8 cellular contexts compared by ENCODE assay signal in genomic region chr12:1629338-1630080, GRCh38. TPM values are rescaled to one million over a fixed set of nuclear protein-coding genes. Genes with fewer than 3 reads are reported as not detected.
A peak's percentile ranks its signal among the peaks of the same experiment; 100 is the strongest.
DNase-seq lines count a peak whose midpoint lies in the region; ATAC-seq and TF ChIP-seq lines count a peak whose summit lies in the region.

No MANE protein-coding gene starts in this region.

- peaks cover 18% of the 10 kb centered on the region for H3K4me1 ChIP-seq in CD4-positive, alpha-beta memory T cell (ENCODE audit: insufficient read depth, low read length)
- peaks cover 0 to 48% (median 9%) of the 10 kb centered on the region in 4 donors for H3K4me1 ChIP-seq in right lobe of liver

- POLR2A ChIA-PET in CD4-positive, alpha-beta memory T cell (lab: Charles Lee; ENCODE audit: partially characterized antibody), result no interaction called here

- H3K9me3 Mint-ChIP-seq in CD4-positive, alpha-beta memory T cell, result no peaks in the 10 kb centered on the region

- H3K4me1 Mint-ChIP-seq in CD4-positive, alpha-beta memory T cell, result peaks cover 9 to 24% (median 14%) of the 10 kb centered on the region in 4 donors

- H3K27me3 ChIP-seq in CD4-positive, alpha-beta memory T cell (ENCODE audit: insufficient read depth, low read length), result peaks cover 27% of the 10 kb centered on the region
- H3K27me3 ChIP-seq in brain microvascular endothelial cell (replicated peaks) (no peaks in the 10 kb centered on the region), right lobe of liver (no peaks in the 10 kb centered on the region)

- H3K27ac Mint-ChIP-seq in CD4-positive, alpha-beta memory T cell, result no peak overlapping the region

- ATAC-seq in right lobe of liver (peak; percentile 42 to 51 (median 48)), GM21825 (IDR thresholded peaks at IDR 0.05; ENCODE audit: unreplicated experiment) (no peak), GM21786 (IDR thresholded peaks at IDR 0.05; ENCODE audit: unreplicated experiment) (no peak)

- in situ Hi-C loops in brain microvascular endothelial cell (cut with HindIII; ENCODE audit: low pct_ligation_motif_present, low sequenced_read_pairs), result no loop called here

- no peak for TF ChIP-seq POLR2A in right lobe of liver (IDR thresholded peaks at IDR 0.05)

- no peak for DNase-seq in CD4-positive, alpha-beta memory T cell
- DNase-seq in Jurkat, Clone E6-1 (ENCODE audit: low read depth, low spot score), result no peak
- no peak for DNase-seq in brain microvascular endothelial cell
- DNase-seq in right lobe of liver, result peak in 2 of 3 donors; percentile 37 to 64
- DNase-seq in ureter (ENCODE audit: low spot score), result peak; percentile 51
- no peak for DNase-seq in NCI-H2029 treated with DMSO at 0.1 percent for 48 hours (lab: John Stamatoyannopoulos, UW)

- no peaks in the 10 kb centered on the region for H3K9me3 ChIP-seq in CD4-positive, alpha-beta memory T cell (ENCODE audit: control insufficient read depth in 1 of 2, low read length in 2 of 2)
- no peaks in the 10 kb centered on the region for H3K9me3 ChIP-seq in right lobe of liver

- no peak overlapping the region for H3K27ac ChIP-seq in CD4-positive, alpha-beta memory T cell (ENCODE audit: low read depth, low read length)
- H3K27ac ChIP-seq in brain microvascular endothelial cell, result no peak overlapping the region
- peak overlapping the region in 1 of 3 donors; percentile 49 for H3K27ac ChIP-seq in right lobe of liver

- TF ChIP-seq CTCF in brain microvascular endothelial cell (IDR thresholded peaks at IDR 0.05; ENCODE audit: low read depth, low read length, missing control alignments) (peak; percentile 31), right lobe of liver (IDR thresholded peaks at IDR 0.05) (peak in 1 of 4 donors; percentile 7)

- peak overlapping the region; percentile 22 to 88 (median 77) for H3K4me3 Mint-ChIP-seq in CD4-positive, alpha-beta memory T cell

- H3K27me3 Mint-ChIP-seq in CD4-positive, alpha-beta memory T cell, result peaks cover 37 to 58% of the 10 kb centered on the region in 2 donors

- no peaks in the 10 kb centered on the region for H3K36me3 Mint-ChIP-seq in CD4-positive, alpha-beta memory T cell

- intact Hi-C loops in CD4-positive, alpha-beta memory T cell (cut with micrococcal nuclease), result no loop called here
- intact Hi-C loops in right lobe of liver (cut with DNase I), result no loop called here

- no peaks in the 10 kb centered on the region for H3K36me3 ChIP-seq in CD4-positive, alpha-beta memory T cell (ENCODE audit: insufficient read depth, low read length)
- H3K36me3 ChIP-seq in brain microvascular endothelial cell (replicated peaks) (no peaks in the 10 kb centered on the region), right lobe of liver (no peaks in the 10 kb centered on the region)

- CTCF ChIA-PET in CD4-positive, alpha-beta memory T cell (lab: Charles Lee; ENCODE audit: partially characterized antibody), result interaction anchor here (0.7 to 2.3 kb wide), 4 partner anchors 36 to 512 kb away, joined by 3 to 10 read pairs (median 4); no protein-coding TSS in a partner anchor

- WGBS in right lobe of liver (ENCODE audit: insufficient coverage, low coverage, low lambda C conversion rate, missing lambda C conversion rate), result 5% methylated on average over 16 of the region's 30 CpGs

- peak overlapping the region in 1 of 2 donors; percentile 14 for H3K4me3 ChIP-seq in CD4-positive, alpha-beta memory T cell (ENCODE audit: low read length in 2 of 2)
- H3K4me3 ChIP-seq in Jurkat, Clone E6-1 (ENCODE audit: low read length), result peak overlapping the region; percentile 38
- H3K4me3 ChIP-seq in brain microvascular endothelial cell (ENCODE audit: low read depth, low read length) (peak overlapping the region; percentile 48), right lobe of liver (peak overlapping the region; percentile 46 to 63 (median 46))

RNA-seq across cellular contexts. Expression of gene WNT5B, which starts 0.5 kb away (rescaled TPM):
- total RNA-seq in CD4-positive, alpha-beta memory T cell, result under 1 TPM in 1 of 2 experiments, not detected in 1; 0.17 TPM
- under 1 TPM in 1 of 2 donors, not detected in 1; 0.61 TPM for polyA plus RNA-seq in CD4-positive, alpha-beta memory T cell
- 1.3 TPM for polyA plus RNA-seq in Jurkat, Clone E6-1 (2012; ENCODE audit: insufficient read depth, insufficient read length)
- total RNA-seq in right lobe of liver, result 1 to 10 TPM in 4 of 6 experiments, under 1 TPM in 2; 0.43 to 8.1 (median 1.5) TPM
- 7.2 TPM for total RNA-seq in ureter

RNA-seq across cellular contexts. Expression of gene FBXL14, which starts 35.1 kb away (rescaled TPM):
- total RNA-seq in CD4-positive, alpha-beta memory T cell, result 10 to 100 TPM; 41.6 to 43.4 TPM
- 10 to 100 TPM; 14.6 to 29.2 TPM for polyA plus RNA-seq in CD4-positive, alpha-beta memory T cell
- polyA plus RNA-seq in Jurkat, Clone E6-1 (2012; ENCODE audit: insufficient read depth, insufficient read length), result 12.1 TPM
- total RNA-seq in right lobe of liver, result 1 to 10 TPM; 4.7 to 6.8 (median 5.4) TPM
- total RNA-seq in ureter, result 12.8 TPM

Comparison
In these comparisons a context has a peak if more than half of its experiments do, and no peak if none do; other contexts are left out.
1. DNase-seq: peak in right lobe of liver (2 of 3) and ureter (single experiment); none in CD4-positive, alpha-beta memory T cell (0 of 5), Jurkat, Clone E6-1 (single experiment), brain microvascular endothelial cell (single experiment) and NCI-H2029 treated with DMSO at 0.1 percent for 48 hours (single experiment).
2. ATAC-seq: peak in right lobe of liver (4 of 4); none in GM21825 (single experiment) and GM21786 (single experiment).